ENCODE assay signal across 1 cellular context in the genomic region with DNA sequence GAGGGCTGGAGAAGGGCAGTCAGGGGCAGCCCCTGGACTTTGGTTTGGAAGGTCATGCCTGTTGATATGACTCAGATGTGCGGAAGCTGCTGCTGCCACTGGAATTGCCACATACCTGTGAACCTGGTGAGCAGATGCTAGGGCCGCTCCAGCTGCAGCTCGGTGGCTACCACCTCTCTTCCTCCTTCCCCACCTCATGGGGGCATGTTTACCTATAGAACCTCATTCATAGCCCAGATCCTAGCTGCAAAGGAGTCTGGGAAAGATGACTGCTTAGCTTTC.
A peak's percentile ranks its signal among the peaks of the same experiment; 100 is the strongest.
TF ChIP-seq lines count a peak whose summit lies in the region.

No MANE protein-coding gene starts in this region.

TF ChIP-seq in HepG2, 621 proteins besides CTCF, POLR2A, EP300 and RAD21 (continued from another document and continues in another):
- TF ChIP-seq FOXK1 (CRISPR knock-in tag; IDR thresholded peaks at IDR 0.05; ENCODE audit: borderline replicate concordance, low read depth) = 0 out of 2 replicates have a peak, but pooled peaks have one; percentile 18
- no peak for TF ChIP-seq ZNF7 (CRISPR knock-in tag; IDR thresholded peaks at IDR 0.05)
- no peak for TF ChIP-seq GATA4 (IDR thresholded peaks at IDR 0.05; ENCODE audit: borderline replicate concordance, low read depth)
- no peak for TF ChIP-seq RBM22 (optimal IDR thresholded peaks at IDR 0.05; ENCODE audit: low read length)
- no peak for TF ChIP-seq KLF11 (CRISPR knock-in tag; IDR thresholded peaks at IDR 0.05)
- TF ChIP-seq, protein P1, sequence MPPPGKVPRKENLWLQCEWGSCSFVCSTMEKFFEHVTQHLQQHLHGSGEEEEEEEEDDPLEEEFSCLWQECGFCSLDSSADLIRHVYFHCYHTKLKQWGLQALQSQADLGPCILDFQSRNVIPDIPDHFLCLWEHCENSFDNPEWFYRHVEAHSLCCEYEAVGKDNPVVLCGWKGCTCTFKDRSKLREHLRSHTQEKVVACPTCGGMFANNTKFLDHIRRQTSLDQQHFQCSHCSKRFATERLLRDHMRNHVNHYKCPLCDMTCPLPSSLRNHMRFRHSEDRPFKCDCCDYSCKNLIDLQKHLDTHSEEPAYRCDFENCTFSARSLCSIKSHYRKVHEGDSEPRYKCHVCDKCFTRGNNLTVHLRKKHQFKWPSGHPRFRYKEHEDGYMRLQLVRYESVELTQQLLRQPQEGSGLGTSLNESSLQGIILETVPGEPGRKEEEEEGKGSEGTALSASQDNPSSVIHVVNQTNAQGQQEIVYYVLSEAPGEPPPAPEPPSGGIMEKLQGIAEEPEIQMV (CRISPR knock-in tag; IDR thresholded peaks at IDR 0.05; ENCODE audit: low read depth) = no peak
- TF ChIP-seq SUZ12 (IDR thresholded peaks at IDR 0.05; ENCODE audit: low read depth, low read length) = no peak
- TF ChIP-seq ZNF343 (CRISPR knock-in tag; IDR thresholded peaks at IDR 0.05) = no peak
- TF ChIP-seq, protein P2, sequence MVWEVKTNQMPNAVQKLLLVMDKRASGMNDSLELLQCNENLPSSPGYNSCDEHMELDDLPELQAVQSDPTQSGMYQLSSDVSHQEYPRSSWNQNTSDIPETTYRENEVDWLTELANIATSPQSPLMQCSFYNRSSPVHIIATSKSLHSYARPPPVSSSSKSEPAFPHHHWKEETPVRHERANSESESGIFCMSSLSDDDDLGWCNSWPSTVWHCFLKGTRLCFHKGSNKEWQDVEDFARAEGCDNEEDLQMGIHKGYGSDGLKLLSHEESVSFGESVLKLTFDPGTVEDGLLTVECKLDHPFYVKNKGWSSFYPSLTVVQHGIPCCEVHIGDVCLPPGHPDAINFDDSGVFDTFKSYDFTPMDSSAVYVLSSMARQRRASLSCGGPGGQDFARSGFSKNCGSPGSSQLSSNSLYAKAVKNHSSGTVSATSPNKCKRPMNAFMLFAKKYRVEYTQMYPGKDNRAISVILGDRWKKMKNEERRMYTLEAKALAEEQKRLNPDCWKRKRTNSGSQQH (CRISPR knock-in tag; IDR thresholded peaks at IDR 0.05; ENCODE audit: low read depth) = no peak
- no peak for TF ChIP-seq ZNF232 (CRISPR knock-in tag; IDR thresholded peaks at IDR 0.05; ENCODE audit: borderline replicate concordance)
- TF ChIP-seq ZBTB3 (CRISPR knock-in tag; IDR thresholded peaks at IDR 0.05; ENCODE audit: borderline replicate concordance, low read depth) = no peak
- no peak for TF ChIP-seq HIVEP1 (CRISPR knock-in tag; IDR thresholded peaks at IDR 0.05)
- TF ChIP-seq GTF2F1 (IDR thresholded peaks at IDR 0.05; ENCODE audit: low read length) = no peak
- no peak for TF ChIP-seq PPARG (CRISPR knock-in tag; conservative IDR thresholded peaks at IDR 0.05)
- no peak for TF ChIP-seq HOXA5 (CRISPR knock-in tag; IDR thresholded peaks at IDR 0.05)
- TF ChIP-seq PHB2 (IDR thresholded peaks at IDR 0.05; ENCODE audit: partially characterized antibody) = no peak
- TF ChIP-seq, protein P3, sequence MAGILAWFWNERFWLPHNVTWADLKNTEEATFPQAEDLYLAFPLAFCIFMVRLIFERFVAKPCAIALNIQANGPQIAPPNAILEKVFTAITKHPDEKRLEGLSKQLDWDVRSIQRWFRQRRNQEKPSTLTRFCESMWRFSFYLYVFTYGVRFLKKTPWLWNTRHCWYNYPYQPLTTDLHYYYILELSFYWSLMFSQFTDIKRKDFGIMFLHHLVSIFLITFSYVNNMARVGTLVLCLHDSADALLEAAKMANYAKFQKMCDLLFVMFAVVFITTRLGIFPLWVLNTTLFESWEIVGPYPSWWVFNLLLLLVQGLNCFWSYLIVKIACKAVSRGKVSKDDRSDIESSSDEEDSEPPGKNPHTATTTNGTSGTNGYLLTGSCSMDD (CRISPR knock-in tag; IDR thresholded peaks at IDR 0.05) = no peak
- TF ChIP-seq HNF4G (IDR thresholded peaks at IDR 0.05; ENCODE audit: borderline replicate concordance, low read depth, low read length) = peak; percentile 73; the same call in 1 of the 2 replicates
- peak; percentile 71; the same call in 1 of the 2 replicates for TF ChIP-seq HNF4G (CRISPR knock-in tag; IDR thresholded peaks at IDR 0.05; ENCODE audit: borderline replicate concordance, low read depth)
- TF ChIP-seq, protein P4, sequence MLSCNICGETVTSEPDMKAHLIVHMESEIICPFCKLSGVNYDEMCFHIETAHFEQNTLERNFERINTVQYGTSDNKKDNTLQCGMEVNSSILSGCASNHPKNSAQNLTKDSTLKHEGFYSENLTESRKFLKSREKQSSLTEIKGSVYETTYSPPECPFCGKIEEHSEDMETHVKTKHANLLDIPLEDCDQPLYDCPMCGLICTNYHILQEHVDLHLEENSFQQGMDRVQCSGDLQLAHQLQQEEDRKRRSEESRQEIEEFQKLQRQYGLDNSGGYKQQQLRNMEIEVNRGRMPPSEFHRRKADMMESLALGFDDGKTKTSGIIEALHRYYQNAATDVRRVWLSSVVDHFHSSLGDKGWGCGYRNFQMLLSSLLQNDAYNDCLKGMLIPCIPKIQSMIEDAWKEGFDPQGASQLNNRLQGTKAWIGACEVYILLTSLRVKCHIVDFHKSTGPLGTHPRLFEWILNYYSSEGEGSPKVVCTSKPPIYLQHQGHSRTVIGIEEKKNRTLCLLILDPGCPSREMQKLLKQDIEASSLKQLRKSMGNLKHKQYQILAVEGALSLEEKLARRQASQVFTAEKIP (CRISPR knock-in tag; IDR thresholded peaks at IDR 0.05; ENCODE audit: borderline replicate concordance) = no peak
- no peak for TF ChIP-seq ZSCAN31 (CRISPR knock-in tag; IDR thresholded peaks at IDR 0.05; ENCODE audit: low read depth)
- no peak for TF ChIP-seq ZNF335 (CRISPR knock-in tag; IDR thresholded peaks at IDR 0.05)
- TF ChIP-seq AKAP8 (CRISPR knock-in tag; IDR thresholded peaks at IDR 0.05) = no peak
- no peak for TF ChIP-seq ZFYVE20 (CRISPR knock-in tag; IDR thresholded peaks at IDR 0.05; ENCODE audit: borderline replicate concordance, low read depth)
- no peak for TF ChIP-seq HNRNPUL1 (IDR thresholded peaks at IDR 0.05; ENCODE audit: low read depth, low read length)
- TF ChIP-seq, protein P5, sequence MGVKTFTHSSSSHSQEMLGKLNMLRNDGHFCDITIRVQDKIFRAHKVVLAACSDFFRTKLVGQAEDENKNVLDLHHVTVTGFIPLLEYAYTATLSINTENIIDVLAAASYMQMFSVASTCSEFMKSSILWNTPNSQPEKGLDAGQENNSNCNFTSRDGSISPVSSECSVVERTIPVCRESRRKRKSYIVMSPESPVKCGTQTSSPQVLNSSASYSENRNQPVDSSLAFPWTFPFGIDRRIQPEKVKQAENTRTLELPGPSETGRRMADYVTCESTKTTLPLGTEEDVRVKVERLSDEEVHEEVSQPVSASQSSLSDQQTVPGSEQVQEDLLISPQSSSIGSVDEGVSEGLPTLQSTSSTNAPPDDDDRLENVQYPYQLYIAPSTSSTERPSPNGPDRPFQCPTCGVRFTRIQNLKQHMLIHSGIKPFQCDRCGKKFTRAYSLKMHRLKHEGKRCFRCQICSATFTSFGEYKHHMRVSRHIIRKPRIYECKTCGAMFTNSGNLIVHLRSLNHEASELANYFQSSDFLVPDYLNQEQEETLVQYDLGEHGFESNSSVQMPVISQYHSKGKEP (CRISPR knock-in tag; IDR thresholded peaks at IDR 0.05) = no peak
- TF ChIP-seq ZFP37 (CRISPR knock-in tag; IDR thresholded peaks at IDR 0.05; ENCODE audit: borderline replicate concordance) = no peak
- no peak for TF ChIP-seq JDP2 (CRISPR knock-in tag; IDR thresholded peaks at IDR 0.05; ENCODE audit: borderline replicate concordance)
- peak; percentile 86 for TF ChIP-seq TRIM24 (CRISPR knock-in tag; IDR thresholded peaks at IDR 0.05)
- 0 out of 2 replicates have a peak, but pooled peaks have one; percentile 30 for TF ChIP-seq ZNF746 (CRISPR knock-in tag; IDR thresholded peaks at IDR 0.05)
- TF ChIP-seq ZNF549 (CRISPR knock-in tag; IDR thresholded peaks at IDR 0.05) = no peak
- TF ChIP-seq ZNF138 (CRISPR knock-in tag; IDR thresholded peaks at IDR 0.05; ENCODE audit: low read depth) = no peak
- TF ChIP-seq, protein P6, sequence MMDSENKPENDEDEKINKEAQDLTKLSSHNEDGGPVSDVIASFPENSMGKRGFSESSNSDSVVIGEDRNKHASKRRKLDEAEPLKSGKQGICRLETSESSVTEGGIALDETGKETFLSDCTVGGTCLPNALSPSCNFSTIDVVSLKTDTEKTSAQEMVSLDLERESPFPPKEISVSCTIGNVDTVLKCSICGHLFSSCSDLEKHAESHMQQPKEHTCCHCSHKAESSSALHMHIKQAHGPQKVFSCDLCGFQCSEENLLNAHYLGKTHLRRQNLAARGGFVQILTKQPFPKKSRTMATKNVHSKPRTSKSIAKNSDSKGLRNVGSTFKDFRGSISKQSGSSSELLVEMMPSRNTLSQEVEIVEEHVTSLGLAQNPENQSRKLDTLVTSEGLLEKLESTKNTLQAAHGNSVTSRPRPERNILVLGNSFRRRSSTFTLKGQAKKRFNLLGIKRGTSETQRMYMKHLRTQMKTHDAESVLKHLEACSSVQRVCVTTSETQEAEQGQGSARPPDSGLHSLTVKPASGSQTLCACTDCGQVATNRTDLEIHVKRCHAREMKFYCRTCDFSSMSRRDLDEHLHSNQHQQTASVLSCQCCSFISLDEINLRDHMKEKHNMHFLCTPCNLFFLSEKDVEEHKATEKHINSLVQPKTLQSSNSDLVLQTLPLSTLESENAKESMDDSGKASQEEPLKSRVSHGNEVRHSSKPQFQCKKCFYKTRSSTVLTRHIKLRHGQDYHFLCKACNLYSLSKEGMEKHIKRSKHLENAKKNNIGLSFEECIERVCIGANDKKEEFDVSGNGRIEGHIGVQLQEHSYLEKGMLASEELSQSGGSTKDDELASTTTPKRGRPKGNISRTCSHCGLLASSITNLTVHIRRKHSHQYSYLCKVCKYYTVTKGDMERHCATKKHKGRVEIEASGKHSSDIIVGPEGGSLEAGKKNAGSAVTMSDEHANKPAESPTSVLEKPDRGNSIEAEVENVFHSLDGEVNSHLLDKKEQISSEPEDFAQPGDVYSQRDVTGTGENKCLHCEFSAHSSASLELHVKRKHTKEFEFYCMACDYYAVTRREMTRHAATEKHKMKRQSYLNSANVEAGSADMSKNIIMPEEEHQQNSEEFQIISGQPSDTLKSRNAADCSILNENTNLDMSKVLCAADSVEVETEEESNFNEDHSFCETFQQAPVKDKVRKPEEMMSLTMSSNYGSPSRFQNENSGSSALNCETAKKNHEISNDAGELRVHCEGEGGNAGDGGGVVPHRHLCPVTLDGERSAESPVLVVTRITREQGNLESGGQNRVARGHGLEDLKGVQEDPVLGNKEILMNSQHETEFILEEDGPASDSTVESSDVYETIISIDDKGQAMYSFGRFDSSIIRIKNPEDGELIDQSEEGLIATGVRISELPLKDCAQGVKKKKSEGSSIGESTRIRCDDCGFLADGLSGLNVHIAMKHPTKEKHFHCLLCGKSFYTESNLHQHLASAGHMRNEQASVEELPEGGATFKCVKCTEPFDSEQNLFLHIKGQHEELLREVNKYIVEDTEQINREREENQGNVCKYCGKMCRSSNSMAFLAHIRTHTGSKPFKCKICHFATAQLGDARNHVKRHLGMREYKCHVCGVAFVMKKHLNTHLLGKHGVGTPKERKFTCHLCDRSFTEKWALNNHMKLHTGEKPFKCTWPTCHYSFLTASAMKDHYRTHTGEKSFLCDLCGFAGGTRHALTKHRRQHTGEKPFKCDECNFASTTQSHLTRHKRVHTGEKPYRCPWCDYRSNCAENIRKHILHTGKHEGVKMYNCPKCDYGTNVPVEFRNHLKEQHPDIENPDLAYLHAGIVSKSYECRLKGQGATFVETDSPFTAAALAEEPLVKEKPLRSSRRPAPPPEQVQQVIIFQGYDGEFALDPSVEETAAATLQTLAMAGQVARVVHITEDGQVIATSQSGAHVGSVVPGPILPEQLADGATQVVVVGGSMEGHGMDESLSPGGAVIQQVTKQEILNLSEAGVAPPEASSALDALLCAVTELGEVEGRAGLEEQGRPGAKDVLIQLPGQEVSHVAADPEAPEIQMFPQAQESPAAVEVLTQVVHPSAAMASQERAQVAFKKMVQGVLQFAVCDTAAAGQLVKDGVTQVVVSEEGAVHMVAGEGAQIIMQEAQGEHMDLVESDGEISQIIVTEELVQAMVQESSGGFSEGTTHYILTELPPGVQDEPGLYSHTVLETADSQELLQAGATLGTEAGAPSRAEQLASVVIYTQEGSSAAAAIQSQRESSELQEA (CRISPR knock-in tag; IDR thresholded peaks at IDR 0.05; ENCODE audit: not compliant biosample characterization) = no peak
- TF ChIP-seq, protein P7, sequence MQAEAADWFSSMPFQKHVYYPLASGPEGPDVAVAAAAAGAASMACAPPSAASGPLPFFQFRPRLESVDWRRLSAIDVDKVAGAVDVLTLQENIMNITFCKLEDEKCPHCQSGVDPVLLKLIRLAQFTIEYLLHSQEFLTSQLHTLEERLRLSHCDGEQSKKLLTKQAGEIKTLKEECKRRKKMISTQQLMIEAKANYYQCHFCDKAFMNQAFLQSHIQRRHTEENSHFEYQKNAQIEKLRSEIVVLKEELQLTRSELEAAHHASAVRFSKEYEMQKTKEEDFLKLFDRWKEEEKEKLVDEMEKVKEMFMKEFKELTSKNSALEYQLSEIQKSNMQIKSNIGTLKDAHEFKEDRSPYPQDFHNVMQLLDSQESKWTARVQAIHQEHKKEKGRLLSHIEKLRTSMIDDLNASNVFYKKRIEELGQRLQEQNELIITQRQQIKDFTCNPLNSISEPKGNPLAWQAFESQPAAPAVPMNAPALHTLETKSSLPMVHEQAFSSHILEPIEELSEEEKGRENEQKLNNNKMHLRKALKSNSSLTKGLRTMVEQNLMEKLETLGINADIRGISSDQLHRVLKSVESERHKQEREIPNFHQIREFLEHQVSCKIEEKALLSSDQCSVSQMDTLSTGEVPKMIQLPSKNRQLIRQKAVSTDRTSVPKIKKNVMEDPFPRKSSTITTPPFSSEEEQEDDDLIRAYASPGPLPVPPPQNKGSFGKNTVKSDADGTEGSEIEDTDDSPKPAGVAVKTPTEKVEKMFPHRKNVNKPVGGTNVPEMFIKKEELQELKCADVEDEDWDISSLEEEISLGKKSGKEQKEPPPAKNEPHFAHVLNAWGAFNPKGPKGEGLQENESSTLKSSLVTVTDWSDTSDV (CRISPR knock-in tag; IDR thresholded peaks at IDR 0.05) = no peak
- TF ChIP-seq THAP11 (CRISPR knock-in tag; IDR thresholded peaks at IDR 0.05) = 0 out of 2 replicates have a peak, but pooled peaks have one; percentile 33
- TF ChIP-seq, protein P8, sequence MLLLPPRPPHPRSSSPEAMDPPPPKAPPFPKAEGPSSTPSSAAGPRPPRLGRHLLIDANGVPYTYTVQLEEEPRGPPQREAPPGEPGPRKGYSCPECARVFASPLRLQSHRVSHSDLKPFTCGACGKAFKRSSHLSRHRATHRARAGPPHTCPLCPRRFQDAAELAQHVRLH (CRISPR knock-in tag; IDR thresholded peaks at IDR 0.05; ENCODE audit: borderline replicate concordance, low read depth) = no peak
- TF ChIP-seq, protein P9, sequence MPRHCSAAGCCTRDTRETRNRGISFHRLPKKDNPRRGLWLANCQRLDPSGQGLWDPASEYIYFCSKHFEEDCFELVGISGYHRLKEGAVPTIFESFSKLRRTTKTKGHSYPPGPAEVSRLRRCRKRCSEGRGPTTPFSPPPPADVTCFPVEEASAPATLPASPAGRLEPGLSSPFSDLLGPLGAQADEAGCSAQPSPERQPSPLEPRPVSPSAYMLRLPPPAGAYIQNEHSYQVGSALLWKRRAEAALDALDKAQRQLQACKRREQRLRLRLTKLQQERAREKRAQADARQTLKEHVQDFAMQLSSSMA (CRISPR knock-in tag; IDR thresholded peaks at IDR 0.05) = no peak
- TF ChIP-seq, protein P10, sequence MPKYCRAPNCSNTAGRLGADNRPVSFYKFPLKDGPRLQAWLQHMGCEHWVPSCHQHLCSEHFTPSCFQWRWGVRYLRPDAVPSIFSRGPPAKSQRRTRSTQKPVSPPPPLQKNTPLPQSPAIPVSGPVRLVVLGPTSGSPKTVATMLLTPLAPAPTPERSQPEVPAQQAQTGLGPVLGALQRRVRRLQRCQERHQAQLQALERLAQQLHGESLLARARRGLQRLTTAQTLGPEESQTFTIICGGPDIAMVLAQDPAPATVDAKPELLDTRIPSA (CRISPR knock-in tag; IDR thresholded peaks at IDR 0.05; ENCODE audit: borderline replicate concordance) = no peak
- no peak for TF ChIP-seq ZNF441 (CRISPR knock-in tag; IDR thresholded peaks at IDR 0.05; ENCODE audit: borderline replicate concordance)
- no peak for TF ChIP-seq JUN (CRISPR knock-in tag; IDR thresholded peaks at IDR 0.05)
